ENCODE assay signal across 10 cellular contexts in genomic region chr14:20680363-20680762, GRCh38. TPM values are rescaled to one million over a fixed set of nuclear protein-coding genes. Genes with fewer than 3 reads are reported as not detected.
A peak's percentile ranks its signal among the peaks of the same experiment; 100 is the strongest.
DNase-seq lines count a peak whose midpoint lies in the region; ATAC-seq and TF ChIP-seq lines count a peak whose summit lies in the region.
"Had no signal": no experiment of that assay in that cellular context is flagged by ENCODE, and none has a peak within 500 bp of the region (broad histone marks: within the 10 kb centered on the region; RNA-seq: fewer than 3 reads in every experiment).

No MANE protein-coding gene starts in this region.

- H2BK15ac ChIP-seq in mesenchymal stem cell (ENCODE audit: low read depth, poor library complexity, severe bottlenecking) = no peak overlapping the region

- POLR2A ChIA-PET in A673 (lab: Charles Lee; ENCODE audit: low non-redundant PET) = no interaction called here

- H2BK12ac ChIP-seq in mesenchymal stem cell (ENCODE audit: low read length in 2 of 2) = no peak overlapping the region

- no peak overlapping the region for H3K4me3 Mint-ChIP-seq in GM23338
- H3K4me3 Mint-ChIP-seq: CD14-positive monocyte had no signal

- H3K27ac Mint-ChIP-seq in GM23338 = no peak overlapping the region
- H3K27ac Mint-ChIP-seq: CD14-positive monocyte had no signal

- TF ChIP-seq CTCF in A673 (conservative IDR thresholded peaks at IDR 0.05; ENCODE audit: low read depth, low read length) (no peak), GM23338 (conservative IDR thresholded peaks at IDR 0.05; ENCODE audit: low read depth in 2 of 2) (no peak), VCaP (conservative IDR thresholded peaks at IDR 0.05) (no peak)

- H3K27me3 ChIP-seq in A673 (replicated peaks; ENCODE audit: insufficient read depth, low read depth, low read length, poor library complexity) (peaks cover 7% of the 10 kb centered on the region), GM23338 (ENCODE audit: insufficient read depth) (no peaks in the 10 kb centered on the region), mesenchymal stem cell (ENCODE audit: control insufficient read depth in 1 of 2, insufficient read depth in 1 of 2, low read length in 2 of 2) (peaks cover 13 to 16% of the 10 kb centered on the region in 2 experiments)

- BruUV-seq in A673 (replicated peaks; lab: Mats Ljungman, UMichigan) = no TSS peak

- H3K4me1 ChIP-seq in A673 (ENCODE audit: insufficient read depth, low read length, poor library complexity, severe bottlenecking) (peaks cover 14% of the 10 kb centered on the region), GM23338 (ENCODE audit: insufficient read depth) (peaks cover 9% of the 10 kb centered on the region), mesenchymal stem cell (ENCODE audit: control insufficient read depth, insufficient read depth, low read depth, low read length) (peaks cover 2% of the 10 kb centered on the region)

- 83% methylated on average over 7 of the region's 8 CpGs for WGBS in mesenchymal stem cell

- H3K27ac ChIP-seq in A673 (ENCODE audit: low read depth, low read length, poor library complexity, severe bottlenecking) (no peak overlapping the region), GM23338 (ENCODE audit: low read depth) (no peak overlapping the region), VCaP (peak overlapping the region; percentile 96), mesenchymal stem cell (ENCODE audit: low read length, poor library complexity, severe bottlenecking) (no peak overlapping the region)

- no peaks in the 10 kb centered on the region for H3K9me3 Mint-ChIP-seq in GM23338
- H3K9me3 Mint-ChIP-seq: CD14-positive monocyte had no signal

- DNase-seq in A673 (ENCODE audit: low spot score) = no peak
- no peak for DNase-seq in GM23338 (ENCODE audit: low spot score)
- DNase-seq in mesenchymal stem cell = no peak
- no peak for DNase-seq in sciatic nerve (ENCODE audit: low spot score)
- no peak for DNase-seq in NOMO-1 treated with DMSO at 0.1 percent for 48 hours (lab: John Stamatoyannopoulos, UW; ENCODE audit: unreplicated experiment)
- DNase-seq: NCI-H1694 treated with DMSO at 0.1 percent for 48 hours had no signal

- H2AFZ ChIP-seq in GM23338 = peak overlapping the region; percentile 84; the same call in 1 of the 2 replicates
- no peak overlapping the region for H2AFZ ChIP-seq in mesenchymal stem cell (ENCODE audit: low read depth, low read length)

- H3K9me3 ChIP-seq in A673 (ENCODE audit: low read depth, low read length, poor library complexity, severe bottlenecking) (no peaks in the 10 kb centered on the region), mesenchymal stem cell (ENCODE audit: control insufficient read depth, low read length) (no peaks in the 10 kb centered on the region)

- H3K4me1 Mint-ChIP-seq in GM23338 = peaks cover 17% of the 10 kb centered on the region

- peaks cover 3% of the 10 kb centered on the region; the same call in 1 of the 2 replicates for H3F3A ChIP-seq in GM23338 (replicated peaks; ENCODE audit: low read depth)

- H3K9me2 ChIP-seq in GM23338 (ENCODE audit: insufficient read depth) = no peaks in the 10 kb centered on the region

- H3K36me3 ChIP-seq in A673 (ENCODE audit: insufficient read depth, low read length, poor library complexity, severe bottlenecking) = no peaks in the 10 kb centered on the region
- H3K36me3 ChIP-seq in GM23338 (ENCODE audit: insufficient read depth) = no peaks in the 10 kb centered on the region
- no peaks in the 10 kb centered on the region for H3K36me3 ChIP-seq in mesenchymal stem cell (ENCODE audit: control insufficient read depth in 1 of 2, insufficient read depth in 2 of 2, low read depth in 1 of 2, low read length in 2 of 2)

- peak overlapping the region; percentile 80 for H3K4me2 ChIP-seq in GM23338
- no peak overlapping the region for H3K4me2 ChIP-seq in mesenchymal stem cell (ENCODE audit: low read length, poor library complexity, severe bottlenecking)

- H4K20me1 ChIP-seq in GM23338 (replicated peaks; ENCODE audit: insufficient read depth) = no peaks in the 10 kb centered on the region

- H2BK120ac ChIP-seq in mesenchymal stem cell (ENCODE audit: low read depth, low read length) = no peak overlapping the region

- H2BK5ac ChIP-seq in mesenchymal stem cell (ENCODE audit: low read depth, low read length, poor library complexity, severe bottlenecking) = no peak overlapping the region

- H2AK5ac ChIP-seq in mesenchymal stem cell (ENCODE audit: low read length, severe bottlenecking) = no peak overlapping the region

- ATAC-seq in GM23338 = no peak
- no peak for ATAC-seq in sciatic nerve
- no peak for ATAC-seq in GM18517 (IDR thresholded peaks at IDR 0.05; ENCODE audit: unreplicated experiment)
- no peak for ATAC-seq in GM18520 (IDR thresholded peaks at IDR 0.05; ENCODE audit: unreplicated experiment)

- CTCF ChIA-PET in A673 (lab: Charles Lee) = no interaction called here

- no peak overlapping the region for H3K18ac ChIP-seq in mesenchymal stem cell (ENCODE audit: low read depth in 1 of 2, low read length in 2 of 2)

- intact Hi-C loops in A673 (cut with micrococcal nuclease; ENCODE audit: unreplicated experiment) = loop anchor here (5.0 kb wide), 3 partner anchors 218 to 353 kb away; partner anchors contain the start of genes PIP4P1 and TEP1
- intact Hi-C loops in sciatic nerve (cut with DNase I) = no loop called here

- H4K91ac ChIP-seq in mesenchymal stem cell (ENCODE audit: low read length) = no peak overlapping the region

- no peak overlapping the region for H3K4ac ChIP-seq in mesenchymal stem cell (ENCODE audit: low read depth in 1 of 2, low read length in 2 of 2)

- no peak overlapping the region for H3K14ac ChIP-seq in mesenchymal stem cell (ENCODE audit: low read length in 2 of 2)

- H3K79me1 ChIP-seq in mesenchymal stem cell (replicated peaks; ENCODE audit: low read length, poor library complexity, severe bottlenecking) = no peaks in the 10 kb centered on the region

- H3K23ac ChIP-seq in mesenchymal stem cell (ENCODE audit: low read length in 2 of 2) = no peak overlapping the region

- H3K27me3 Mint-ChIP-seq in GM23338 (ENCODE audit: insufficient read depth, low read depth, poor library complexity) = peaks cover 13% of the 10 kb centered on the region

- H3K36me3 Mint-ChIP-seq in GM23338 (ENCODE audit: low read depth) = no peaks in the 10 kb centered on the region
- H3K36me3 Mint-ChIP-seq: CD14-positive monocyte had no signal

- H4K8ac ChIP-seq in mesenchymal stem cell (ENCODE audit: low read length) = no peak overlapping the region

- H3K4me3 ChIP-seq in A673 (ENCODE audit: low read depth, low read length, poor library complexity, severe bottlenecking) = peak overlapping the region; percentile 79
- peak overlapping the region; percentile 92 for H3K4me3 ChIP-seq in GM23338
- H3K4me3 ChIP-seq in mesenchymal stem cell (ENCODE audit: insufficient read depth in 1 of 2, low read depth in 1 of 2, low read length in 2 of 2) = peak overlapping the region in 1 of 2 experiments; percentile 93

- H3K9ac ChIP-seq in mesenchymal stem cell (ENCODE audit: low read length) = peak overlapping the region; percentile 100

- no peaks in the 10 kb centered on the region for H3K79me2 ChIP-seq in GM23338 (replicated peaks; ENCODE audit: insufficient read depth)

TF ChIP-seq in GM23338, 12 proteins besides CTCF, POLR2A, EP300 and RAD21 (continues in another document):
- TF ChIP-seq POLR2AphosphoS5 (IDR thresholded peaks at IDR 0.05; ENCODE audit: low read depth) (no peak), EZH2 (IDR thresholded peaks at IDR 0.05; ENCODE audit: low read depth, unreplicated experiment) (no peak), JUNB (IDR thresholded peaks at IDR 0.05; ENCODE audit: unreplicated experiment) (no peak), EZH2phosphoT487 (IDR thresholded peaks at IDR 0.05; ENCODE audit: unreplicated experiment) (no peak), REST (IDR thresholded peaks at IDR 0.05; ENCODE audit: unreplicated experiment) (no peak), ZNF114 (CRISPR knock-in tag; IDR thresholded peaks at IDR 0.05) (no peak), NANOG (IDR thresholded peaks at IDR 0.05; ENCODE audit: borderline replicate concordance) (no peak)

RNA-seq across cellular contexts. Expression of gene RNASE4, which starts 4.0 kb away (rescaled TPM):
- total RNA-seq in A673 (2021) (0.75 and 1.8 TPM in 2 replicates), sciatic nerve (81.6 TPM)
- 1.6 and 2.0 TPM in 2 replicates for total RNA-seq in GM23338 (2014; rRNA removed; shearing (Covaris generic))
- polyA plus RNA-seq in GM23338 (2016; fragmentation: Nextera tagmentation; extraction: Ambion mirVana) = 0.29 and 0.45 TPM in 2 replicates
- polyA plus RNA-seq in mesenchymal stem cell (2013, experiment 1 of 2) = 13.8 TPM
- polyA plus RNA-seq in mesenchymal stem cell (2013, experiment 2 of 2) = 15.4 TPM

RNA-seq across cellular contexts. Expression of gene ANG, which starts 8.2 kb away (rescaled TPM):
- total RNA-seq in A673 (2021) (0.71 and 2.2 TPM in 2 replicates), sciatic nerve (24.5 TPM)
- 2.3 and 5.1 TPM in 2 replicates for total RNA-seq in GM23338 (2014; rRNA removed; shearing (Covaris generic))
- 3.7 and 5.0 TPM in 2 replicates for polyA plus RNA-seq in GM23338 (2016; fragmentation: Nextera tagmentation; extraction: Ambion mirVana)
- 5.0 TPM for polyA plus RNA-seq in mesenchymal stem cell (2013, experiment 1 of 2)
- polyA plus RNA-seq in mesenchymal stem cell (2013, experiment 2 of 2) = 5.8 TPM

RNA-seq across cellular contexts. Expression of gene OR6S1, which starts 38.9 kb away (rescaled TPM):
- total RNA-seq in A673 (2021) (not detected in 2 replicates), sciatic nerve (not detected)
- not detected in 2 replicates for total RNA-seq in GM23338 (2014; rRNA removed; shearing (Covaris generic))
- not detected in 2 replicates for polyA plus RNA-seq in GM23338 (2016; fragmentation: Nextera tagmentation; extraction: Ambion mirVana)
- polyA plus RNA-seq in mesenchymal stem cell (2013, experiment 1 of 2) = not detected
- not detected for polyA plus RNA-seq in mesenchymal stem cell (2013, experiment 2 of 2)
- polyA plus RNA-seq: CD14-positive monocyte had no signal

Comparison
In these comparisons a context has a peak if more than half of its experiments do, and no peak if none do; other contexts are left out.
1. RNA of gene RNASE4, which starts 4.0 kb away (total RNA-seq): 81.6 TPM in sciatic nerve (single experiment); 1.6 to 2.0 TPM in GM23338 and 0.75 to 1.8 TPM in A673; every median in the first group is over 10 times any median in the second.